ENCODE assay signal across 21 cellular contexts in the genomic region with DNA sequence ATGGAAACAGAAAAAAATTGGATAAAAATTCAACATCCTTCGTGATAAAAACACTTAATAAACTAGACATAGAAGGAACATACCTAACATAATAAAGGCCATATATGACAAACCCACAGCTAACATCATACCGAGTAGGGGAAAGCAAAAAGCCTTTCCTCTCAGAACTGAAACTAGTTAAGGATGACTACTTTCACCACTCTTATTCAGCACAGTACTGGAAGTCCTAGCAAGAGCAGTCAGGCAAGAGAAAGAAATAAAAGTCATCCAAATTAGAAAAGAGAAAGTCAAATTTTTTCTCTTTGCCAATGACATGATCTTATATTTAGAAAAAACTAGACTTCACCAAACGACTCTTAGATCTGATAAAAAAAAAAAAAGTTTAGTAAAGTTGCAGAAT. TPM values are rescaled to one million over a fixed set of nuclear protein-coding genes. Genes with fewer than 3 reads are reported as not detected.
DNase-seq lines count a peak whose midpoint lies in the region; ATAC-seq and TF ChIP-seq lines count a peak whose summit lies in the region.
"Had no signal": no experiment of that assay in that cellular context is flagged by ENCODE, and none has a peak within 500 bp of the region (broad histone marks: within the 10 kb centered on the region; RNA-seq: fewer than 3 reads in every experiment).

No MANE protein-coding gene starts in this region.

- ATAC-seq in activated CD8-positive, alpha-beta T cell treated with anti-CD3 and anti-CD28 coated beads for 36 hours = peak; percentile 60
- ATAC-seq in activated CD8-positive, alpha-beta T cell treated with anti-CD3 and anti-CD28 coated beads, Interleukin-2, amount 10 ng/mL, durations not matched to agents 7 days and 5 days = no peak
- ATAC-seq in GM21576 (IDR thresholded peaks at IDR 0.05; ENCODE audit: unreplicated experiment) (peak; percentile 80), HG03108 (IDR thresholded peaks at IDR 0.05; ENCODE audit: unreplicated experiment) (peak; percentile 78), HG02571 (IDR thresholded peaks at IDR 0.05; ENCODE audit: unreplicated experiment) (no peak)
- peak; percentile 88 to 99 for ATAC-seq in stimulated activated naive B cell treated with anti-CD40 and anti-IgM and Interleukin-4, amounts not matched to agents 10 μg/mL and 1 μg/mL and 100 μg/mL, for 72 hours (replicated peaks)
- ATAC-seq: left lung, PC-3 had no signal

- peaks cover 5% of the 10 kb centered on the region for H3K4me1 Mint-ChIP-seq in activated CD8-positive, alpha-beta T cell treated with anti-CD3 and anti-CD28 coated beads for 36 hours (ENCODE audit: low read depth)
- H3K4me1 Mint-ChIP-seq in activated CD8-positive, alpha-beta T cell treated with anti-CD3 and anti-CD28 coated beads, Interleukin-2, amount 10 ng/mL, durations not matched to agents 7 days and 5 days (ENCODE audit: low read depth) = peaks cover 4% of the 10 kb centered on the region
- peaks cover 7 to 21% of the 10 kb centered on the region in 2 donors for H3K4me1 Mint-ChIP-seq in stimulated activated naive B cell treated with anti-CD40 and anti-IgM and Interleukin-4, amounts not matched to agents 10 μg/mL and 1 μg/mL and 100 μg/mL, for 72 hours
- H3K4me1 Mint-ChIP-seq: CD14-positive monocyte had no signal

- POLR2A ChIA-PET in activated CD8-positive, alpha-beta T cell treated with anti-CD3 and anti-CD28 coated beads for 36 hours (lab: Charles Lee) = no interaction called here
- POLR2A ChIA-PET in activated CD8-positive, alpha-beta T cell treated with anti-CD3 and anti-CD28 coated beads, Interleukin-2, amount 10 ng/mL, durations not matched to agents 7 days and 5 days (lab: Charles Lee) = no interaction called here

- H3K27ac Mint-ChIP-seq in activated CD8-positive, alpha-beta T cell treated with anti-CD3 and anti-CD28 coated beads for 36 hours = no peak overlapping the region
- H3K27ac Mint-ChIP-seq in activated CD8-positive, alpha-beta T cell treated with anti-CD3 and anti-CD28 coated beads, Interleukin-2, amount 10 ng/mL, durations not matched to agents 7 days and 5 days = no peak overlapping the region
- no peak overlapping the region for H3K27ac Mint-ChIP-seq in stimulated activated naive B cell treated with anti-CD40 and anti-IgM and Interleukin-4, amounts not matched to agents 10 μg/mL and 1 μg/mL and 100 μg/mL, for 72 hours
- H3K27ac Mint-ChIP-seq: CD14-positive monocyte, H9 had no signal

- H3K9me3 Mint-ChIP-seq in activated CD8-positive, alpha-beta T cell treated with anti-CD3 and anti-CD28 coated beads for 36 hours = peaks cover 15% of the 10 kb centered on the region
- peaks cover 23% of the 10 kb centered on the region for H3K9me3 Mint-ChIP-seq in activated CD8-positive, alpha-beta T cell treated with anti-CD3 and anti-CD28 coated beads, Interleukin-2, amount 10 ng/mL, durations not matched to agents 7 days and 5 days (ENCODE audit: insufficient read depth)
- peaks cover 17 to 20% of the 10 kb centered on the region in 2 donors for H3K9me3 Mint-ChIP-seq in stimulated activated naive B cell treated with anti-CD40 and anti-IgM and Interleukin-4, amounts not matched to agents 10 μg/mL and 1 μg/mL and 100 μg/mL, for 72 hours

- intact Hi-C loops in activated CD8-positive, alpha-beta T cell treated with anti-CD3 and anti-CD28 coated beads for 36 hours (cut with micrococcal nuclease) = no loop called here

- CTCF ChIA-PET in activated CD8-positive, alpha-beta T cell treated with anti-CD3 and anti-CD28 coated beads for 36 hours (lab: Charles Lee) = no interaction called here
- CTCF ChIA-PET in activated CD8-positive, alpha-beta T cell treated with anti-CD3 and anti-CD28 coated beads, Interleukin-2, amount 10 ng/mL, durations not matched to agents 7 days and 5 days (lab: Charles Lee) = no interaction called here

- H3K4me3 Mint-ChIP-seq in activated CD8-positive, alpha-beta T cell treated with anti-CD3 and anti-CD28 coated beads for 36 hours = no peak overlapping the region
- no peak overlapping the region for H3K4me3 Mint-ChIP-seq in activated CD8-positive, alpha-beta T cell treated with anti-CD3 and anti-CD28 coated beads, Interleukin-2, amount 10 ng/mL, durations not matched to agents 7 days and 5 days
- no peak overlapping the region for H3K4me3 Mint-ChIP-seq in stimulated activated naive B cell treated with anti-CD40 and anti-IgM and Interleukin-4, amounts not matched to agents 10 μg/mL and 1 μg/mL and 100 μg/mL, for 72 hours
- H3K4me3 Mint-ChIP-seq: CD14-positive monocyte, H9 had no signal

- peaks cover 32% of the 10 kb centered on the region for H3K36me3 Mint-ChIP-seq in activated CD8-positive, alpha-beta T cell treated with anti-CD3 and anti-CD28 coated beads for 36 hours (ENCODE audit: low read depth)
- H3K36me3 Mint-ChIP-seq in activated CD8-positive, alpha-beta T cell treated with anti-CD3 and anti-CD28 coated beads, Interleukin-2, amount 10 ng/mL, durations not matched to agents 7 days and 5 days (ENCODE audit: low read depth) = peaks cover 32% of the 10 kb centered on the region
- H3K36me3 Mint-ChIP-seq in stimulated activated naive B cell treated with anti-CD40 and anti-IgM and Interleukin-4, amounts not matched to agents 10 μg/mL and 1 μg/mL and 100 μg/mL, for 72 hours = peaks cover 63 to 77% of the 10 kb centered on the region in 2 donors

- no peak for TF ChIP-seq CTCF in activated CD8-positive, alpha-beta T cell treated with anti-CD3 and anti-CD28 coated beads for 36 hours (IDR thresholded peaks at IDR 0.05)

- DNase-seq in activated CD8-positive, alpha-beta T cell treated with anti-CD3 and anti-CD28 coated beads for 36 hours = no peak
- DNase-seq in activated CD8-positive, alpha-beta T cell treated with anti-CD3 and anti-CD28 coated beads, Interleukin-2, amount 10 ng/mL, durations not matched to agents 7 days and 5 days = no peak
- no peak for DNase-seq in stimulated activated naive B cell treated with anti-CD40 and anti-IgM and Interleukin-4, amounts not matched to agents 10 μg/mL and 1 μg/mL and 100 μg/mL, for 72 hours
- DNase-seq in activated CD8-positive, alpha-beta memory T cell treated with anti-CD3 and anti-CD28 coated beads, Interleukin-2, amount 50 U/mL, for 48 hours = no peak
- no peak for DNase-seq in NCI-H82 (lab: John Stamatoyannopoulos, UW)
- DNase-seq: activated CD4-positive, alpha-beta T cell treated with anti-CD3 and anti-CD28 coated beads, Interleukin-2, amount 50 U/mL, for 4 hours; foreskin fibroblast; H9; IMR-90; left lung; MV-4-11; NCI-H2081; NCI-H524; PC-3; stimulated activated CD8-positive, alpha-beta memory T cell treated with anti-CD3 and anti-CD28 coated beads, Interleukin-4, amount 100 ng/mL, for 48 hours; thyroid gland had no signal

- H3K27me3 Mint-ChIP-seq in activated CD8-positive, alpha-beta T cell treated with anti-CD3 and anti-CD28 coated beads for 36 hours = no peaks in the 10 kb centered on the region
- H3K27me3 Mint-ChIP-seq in activated CD8-positive, alpha-beta T cell treated with anti-CD3 and anti-CD28 coated beads, Interleukin-2, amount 10 ng/mL, durations not matched to agents 7 days and 5 days (ENCODE audit: low read depth) = no peaks in the 10 kb centered on the region
- no peaks in the 10 kb centered on the region for H3K27me3 Mint-ChIP-seq in stimulated activated naive B cell treated with anti-CD40 and anti-IgM and Interleukin-4, amounts not matched to agents 10 μg/mL and 1 μg/mL and 100 μg/mL, for 72 hours

RNA-seq across cellular contexts. Expression of a gene that starts 25.8 kb away (rescaled TPM):
- not detected for total RNA-seq in activated CD8-positive, alpha-beta T cell treated with anti-CD3 and anti-CD28 coated beads for 36 hours
- total RNA-seq in activated CD8-positive, alpha-beta T cell treated with anti-CD3 and anti-CD28 coated beads, Interleukin-2, amount 10 ng/mL, durations not matched to agents 7 days and 5 days = under 1 TPM; 0.10 to 0.58 TPM
- total RNA-seq: A172, H9, IMR-90, PC-3 had no signal

Comparison
In these comparisons a context has a peak if more than half of its experiments do, and no peak if none do; other contexts are left out.
1. ATAC-seq: peak in activated CD8-positive, alpha-beta T cell treated with anti-CD3 and anti-CD28 coated beads for 36 hours (single experiment), GM21576 (single experiment), HG03108 (single experiment) and stimulated activated naive B cell treated with anti-CD40 and anti-IgM and Interleukin-4, amounts not matched to agents 10 μg/mL and 1 μg/mL and 100 μg/mL, for 72 hours (2 of 2); none in activated CD8-positive, alpha-beta T cell treated with anti-CD3 and anti-CD28 coated beads, Interleukin-2, amount 10 ng/mL, durations not matched to agents 7 days and 5 days (single experiment) and HG02571 (single experiment).